In genomic region chr11:6563667-6564066, GRCh38 we compare ENCODE assay signal across 1 cellular context.
TF ChIP-seq lines count a peak whose summit lies in the region.

No MANE protein-coding gene starts in this region.

TF ChIP-seq in K562, 482 proteins besides CTCF, POLR2A, EP300 and RAD21 (continued from another document):
- TF ChIP-seq, protein P1, sequence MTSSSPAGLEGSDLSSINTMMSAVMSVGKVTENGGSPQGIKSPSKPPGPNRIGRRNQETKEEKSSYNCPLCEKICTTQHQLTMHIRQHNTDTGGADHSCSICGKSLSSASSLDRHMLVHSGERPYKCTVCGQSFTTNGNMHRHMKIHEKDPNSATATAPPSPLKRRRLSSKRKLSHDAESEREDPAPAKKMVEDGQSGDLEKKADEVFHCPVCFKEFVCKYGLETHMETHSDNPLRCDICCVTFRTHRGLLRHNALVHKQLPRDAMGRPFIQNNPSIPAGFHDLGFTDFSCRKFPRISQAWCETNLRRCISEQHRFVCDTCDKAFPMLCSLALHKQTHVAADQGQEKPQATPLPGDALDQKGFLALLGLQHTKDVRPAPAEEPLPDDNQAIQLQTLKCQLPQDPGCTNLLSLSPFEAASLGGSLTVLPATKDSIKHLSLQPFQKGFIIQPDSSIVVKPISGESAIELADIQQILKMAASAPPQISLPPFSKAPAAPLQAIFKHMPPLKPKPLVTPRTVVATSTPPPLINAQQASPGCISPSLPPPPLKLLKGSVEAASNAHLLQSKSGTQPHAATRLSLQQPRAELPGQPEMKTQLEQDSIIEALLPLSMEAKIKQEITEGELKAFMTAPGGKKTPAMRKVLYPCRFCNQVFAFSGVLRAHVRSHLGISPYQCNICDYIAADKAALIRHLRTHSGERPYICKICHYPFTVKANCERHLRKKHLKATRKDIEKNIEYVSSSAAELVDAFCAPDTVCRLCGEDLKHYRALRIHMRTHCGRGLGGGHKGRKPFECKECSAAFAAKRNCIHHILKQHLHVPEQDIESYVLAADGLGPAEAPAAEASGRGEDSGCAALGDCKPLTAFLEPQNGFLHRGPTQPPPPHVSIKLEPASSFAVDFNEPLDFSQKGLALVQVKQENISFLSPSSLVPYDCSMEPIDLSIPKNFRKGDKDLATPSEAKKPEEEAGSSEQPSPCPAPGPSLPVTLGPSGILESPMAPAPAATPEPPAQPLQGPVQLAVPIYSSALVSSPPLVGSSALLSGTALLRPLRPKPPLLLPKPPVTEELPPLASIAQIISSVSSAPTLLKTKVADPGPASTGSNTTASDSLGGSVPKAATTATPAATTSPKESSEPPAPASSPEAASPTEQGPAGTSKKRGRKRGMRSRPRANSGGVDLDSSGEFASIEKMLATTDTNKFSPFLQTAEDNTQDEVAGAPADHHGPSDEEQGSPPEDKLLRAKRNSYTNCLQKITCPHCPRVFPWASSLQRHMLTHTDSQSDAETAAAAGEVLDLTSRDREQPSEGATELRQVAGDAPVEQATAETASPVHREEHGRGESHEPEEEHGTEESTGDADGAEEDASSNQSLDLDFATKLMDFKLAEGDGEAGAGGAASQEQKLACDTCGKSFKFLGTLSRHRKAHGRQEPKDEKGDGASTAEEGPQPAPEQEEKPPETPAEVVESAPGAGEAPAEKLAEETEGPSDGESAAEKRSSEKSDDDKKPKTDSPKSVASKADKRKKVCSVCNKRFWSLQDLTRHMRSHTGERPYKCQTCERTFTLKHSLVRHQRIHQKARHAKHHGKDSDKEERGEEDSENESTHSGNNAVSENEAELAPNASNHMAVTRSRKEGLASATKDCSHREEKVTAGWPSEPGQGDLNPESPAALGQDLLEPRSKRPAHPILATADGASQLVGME (CRISPR knock-in tag; IDR thresholded peaks at IDR 0.05): 0 out of 2 replicates have a peak, but pooled peaks have one; percentile 3
- TF ChIP-seq ILF3 (IDR thresholded peaks at IDR 0.05; ENCODE audit: borderline replicate concordance) (no peak), RBM14 (IDR thresholded peaks at IDR 0.05; ENCODE audit: borderline replicate concordance, insufficient read depth, low read depth, low read length) (no peak), MCM7 (IDR thresholded peaks at IDR 0.05) (no peak), MCM3 (IDR thresholded peaks at IDR 0.05) (no peak), ZNF778 (CRISPR knock-in tag; IDR thresholded peaks at IDR 0.05) (no peak), FOXK2 (conservative IDR thresholded peaks at IDR 0.05 in 1 of 2, IDR thresholded peaks at IDR 0.05 in 1 of 2; ENCODE audit: low read depth in 2 of 2) (no peak), IFI16 (CRISPR knock-in tag; IDR thresholded peaks at IDR 0.05) (no peak), MAX (CRISPR knock-in tag; IDR thresholded peaks at IDR 0.05) (0 out of 2 replicates have a peak, but pooled peaks have one; percentile 33), ZNF584 (CRISPR knock-in tag; IDR thresholded peaks at IDR 0.05; ENCODE audit: low read depth) (no peak), NFIX (CRISPR knock-in tag; IDR thresholded peaks at IDR 0.05; ENCODE audit: low read depth) (no peak), SAFB2 (IDR thresholded peaks at IDR 0.05; ENCODE audit: borderline replicate concordance, low read depth, low read length, severe bottlenecking) (no peak), KLF10 (CRISPR knock-in tag; IDR thresholded peaks at IDR 0.05) (no peak), MYNN (IDR thresholded peaks at IDR 0.05) (no peak), MYNN (CRISPR knock-in tag; IDR thresholded peaks at IDR 0.05) (no peak), ZNF764 (CRISPR knock-in tag; IDR thresholded peaks at IDR 0.05; ENCODE audit: low read depth) (no peak), CGGBP1 (CRISPR knock-in tag; IDR thresholded peaks at IDR 0.05) (no peak), ZNF354B (CRISPR knock-in tag; IDR thresholded peaks at IDR 0.05) (no peak), TCFL5 (CRISPR knock-in tag; conservative IDR thresholded peaks at IDR 0.05) (no peak), KLF16 (IDR thresholded peaks at IDR 0.05) (no peak)
- TF ChIP-seq, protein P2, sequence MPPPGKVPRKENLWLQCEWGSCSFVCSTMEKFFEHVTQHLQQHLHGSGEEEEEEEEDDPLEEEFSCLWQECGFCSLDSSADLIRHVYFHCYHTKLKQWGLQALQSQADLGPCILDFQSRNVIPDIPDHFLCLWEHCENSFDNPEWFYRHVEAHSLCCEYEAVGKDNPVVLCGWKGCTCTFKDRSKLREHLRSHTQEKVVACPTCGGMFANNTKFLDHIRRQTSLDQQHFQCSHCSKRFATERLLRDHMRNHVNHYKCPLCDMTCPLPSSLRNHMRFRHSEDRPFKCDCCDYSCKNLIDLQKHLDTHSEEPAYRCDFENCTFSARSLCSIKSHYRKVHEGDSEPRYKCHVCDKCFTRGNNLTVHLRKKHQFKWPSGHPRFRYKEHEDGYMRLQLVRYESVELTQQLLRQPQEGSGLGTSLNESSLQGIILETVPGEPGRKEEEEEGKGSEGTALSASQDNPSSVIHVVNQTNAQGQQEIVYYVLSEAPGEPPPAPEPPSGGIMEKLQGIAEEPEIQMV (tag; conservative IDR thresholded peaks at IDR 0.05; ENCODE audit: low read depth): no peak
